Comparison of ENCODE assay signal across 7 cellular contexts in the genomic region with DNA sequence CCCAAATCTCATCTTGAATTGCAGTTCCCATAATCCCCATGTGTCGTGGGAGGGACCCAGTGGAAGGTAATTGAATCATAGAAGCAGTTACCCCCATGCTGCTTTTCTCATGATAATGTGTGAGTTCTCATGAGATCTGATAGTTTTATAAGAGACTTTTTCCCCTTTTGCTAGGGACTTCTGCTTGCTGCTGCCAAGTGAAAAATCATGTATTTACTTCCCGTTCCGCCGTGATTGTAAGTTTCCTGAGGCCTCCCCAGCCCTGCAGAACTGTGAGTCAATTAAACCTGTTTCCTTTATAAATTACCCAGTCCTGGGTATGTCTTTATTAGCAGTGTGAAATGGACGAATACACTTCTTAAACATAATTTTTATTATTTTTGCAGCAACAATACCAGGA.
A peak's percentile ranks its signal among the peaks of the same experiment; 100 is the strongest.
DNase-seq lines count a peak whose midpoint lies in the region; ATAC-seq, FAIRE-seq and TF ChIP-seq lines count a peak whose summit lies in the region.
"Not testable (repeated sequence)": the region's sequence is repeated elsewhere in the genome, so short reads cannot be mapped to it uniquely, and the experiment has no call there.

No MANE protein-coding gene starts in this region.

- not testable (repeated sequence) for H3K9me1 ChIP-seq in endothelial cell of umbilical vein (replicated peaks; ENCODE audit: control insufficient read depth, extremely low read depth, insufficient read depth, low read length)

- not testable (repeated sequence) for TF ChIP-seq EP300 in sigmoid colon (IDR thresholded peaks at IDR 0.05)

- not testable (repeated sequence) for BruUV-seq in endothelial cell of umbilical vein (replicated peaks; lab: Mats Ljungman, UMichigan)

- not testable (repeated sequence) for TF ChIP-seq CTCF in ascending aorta (IDR thresholded peaks at IDR 0.05); endothelial cell of umbilical vein (IDR thresholded peaks at IDR 0.05; ENCODE audit: extremely low read depth in 1 of 2, insufficient read depth in 1 of 2, low read depth in 1 of 2, low read length in 2 of 2); heart right ventricle (IDR thresholded peaks at IDR 0.05); sigmoid colon (IDR thresholded peaks at IDR 0.05); thoracic aorta (IDR thresholded peaks at IDR 0.05)

- not testable (repeated sequence) for H3K4me3 ChIP-seq in ascending aorta; endothelial cell of umbilical vein (replicated peaks in 1 of 3; ENCODE audit: insufficient read depth in 1 of 3, low read depth in 1 of 3, low read length in 3 of 3); heart right ventricle; sigmoid colon; thoracic aorta

- H3K27ac ChIP-seq in ascending aorta (peak overlapping the region; percentile 76 to 77), endothelial cell of umbilical vein (ENCODE audit: insufficient read depth, low read depth, low read length) (peak overlapping the region; percentile 82), heart right ventricle (peak overlapping the region; percentile 7 to 81 (median 62)), layer of hippocampus (ENCODE audit: low read depth, low read length) (peak overlapping the region; percentile 39), sigmoid colon (peak overlapping the region; percentile 11 to 65 (median 29)), thoracic aorta (peak overlapping the region; percentile 56 to 63)

- not testable (repeated sequence) for TF ChIP-seq POLR2A in endothelial cell of umbilical vein (IDR thresholded peaks at IDR 0.05; ENCODE audit: low read depth, low read length); sigmoid colon (IDR thresholded peaks at IDR 0.05)

- peak; percentile 53 to 67 for DNase-seq in Kasumi-1 (lab: John Stamatoyannopoulos, UW)
- DNase-seq in ascending aorta (ENCODE audit: low spot score in 2 of 2); heart right ventricle; sigmoid colon; thoracic aorta (ENCODE audit: low spot score): not testable (repeated sequence)
- DNase-seq in endothelial cell of umbilical vein (ENCODE audit: low read depth, low spot score), result peak; percentile 36

- WGBS in heart right ventricle, 2 donors, result 78 to 80% methylated on average over 5 of the region's 5 CpGs
- WGBS in sigmoid colon, 2 donors, result 76 to 84% methylated on average over 5 of the region's 5 CpGs

- CTCF ChIA-PET in endothelial cell of umbilical vein (lab: Charles Lee), result interaction anchor here (0.7 to 3.1 kb wide), 13 partner anchors 10 to 264 kb away, joined by 3 to 20 read pairs (median 5); no protein-coding TSS in a partner anchor

- POLR2A ChIA-PET in endothelial cell of umbilical vein (lab: Charles Lee), result interaction anchor here (0.9 kb wide), 1 partner anchor 89 kb away, joined by 3 read pairs; no protein-coding TSS in a partner anchor

- peak overlapping the region; percentile 59 for H3K4me2 ChIP-seq in endothelial cell of umbilical vein (ENCODE audit: insufficient read depth, low read length)

- not testable (repeated sequence) for H2AFZ ChIP-seq in endothelial cell of umbilical vein (ENCODE audit: low read depth, low read length)

- H3K4me1 ChIP-seq in ascending aorta, result not testable (repeated sequence)
- H3K4me1 ChIP-seq in endothelial cell of umbilical vein (ENCODE audit: control insufficient read depth, extremely low read depth, insufficient read depth, low read length), result peaks cover 49% of the 10 kb centered on the region
- peaks cover 0 to 35% (median 20%) of the 10 kb centered on the region in 9 donors for H3K4me1 ChIP-seq in heart right ventricle
- H3K4me1 ChIP-seq in sigmoid colon, result peaks cover 0 to 34% (median 22%) of the 10 kb centered on the region in 4 donors
- peaks cover 12 to 43% of the 10 kb centered on the region in 2 donors for H3K4me1 ChIP-seq in thoracic aorta (ENCODE audit: control insufficient read depth in 1 of 2, low read depth in 2 of 2)

- H3K79me2 ChIP-seq in endothelial cell of umbilical vein (ENCODE audit: control insufficient read depth, insufficient read depth, low read length), result not testable (repeated sequence)

- not testable (repeated sequence) for ATAC-seq in heart right ventricle; thoracic aorta (ENCODE audit: insufficient number of reproducible peaks, low FRiP score, low read depth)

- not testable (repeated sequence) for FAIRE-seq in endothelial cell of umbilical vein (lab: Jason Lieb, UNC)

- not testable (repeated sequence) for H3K9me3 ChIP-seq in ascending aorta; endothelial cell of umbilical vein (replicated peaks; ENCODE audit: control insufficient read depth, insufficient read depth, low read length); heart right ventricle; sigmoid colon; thoracic aorta

- H3K9ac ChIP-seq in endothelial cell of umbilical vein (replicated peaks; ENCODE audit: extremely low read depth, insufficient read depth, low read length), result peak overlapping the region; percentile 26

- dilution Hi-C loops in endothelial cell of umbilical vein (cut with MboI; ENCODE audit: extremely low pct_ligation_motif_present, low sequenced_read_pairs), result not testable (repeated sequence)

- H3K36me3 ChIP-seq in ascending aorta; endothelial cell of umbilical vein (ENCODE audit: control insufficient read depth in 2 of 2, extremely low read depth in 1 of 2, insufficient read depth in 2 of 2, low read length in 2 of 2); heart right ventricle; sigmoid colon; thoracic aorta: not testable (repeated sequence)

- not testable (repeated sequence) for H4K20me1 ChIP-seq in endothelial cell of umbilical vein (replicated peaks; ENCODE audit: control insufficient read depth, extremely low read depth, insufficient read depth, low read length)

- H3K27me3 ChIP-seq in ascending aorta; endothelial cell of umbilical vein (ENCODE audit: control insufficient read depth in 2 of 2, insufficient read depth in 2 of 2, low read length in 2 of 2); heart right ventricle; layer of hippocampus (ENCODE audit: control insufficient read depth, insufficient read depth, low read length); sigmoid colon; thoracic aorta (replicated peaks; ENCODE audit: insufficient read depth): not testable (repeated sequence)

- intact Hi-C loops in ascending aorta (cut with DNase I); heart right ventricle (cut with DNase I): not testable (repeated sequence)
- intact Hi-C loops in endothelial cell of umbilical vein (cut with micrococcal nuclease), result loop anchor here (1.0 to 5.0 kb wide), 2 partner anchors 14 to 154 kb away; no protein-coding TSS in a partner anchor
- intact Hi-C loops in sigmoid colon (cut with DNase I), result loop anchor here (5.0 kb wide), 1 partner anchor 94 kb away; no protein-coding TSS in a partner anchor

Comparison
In these comparisons a context has a peak if more than half of its experiments do, and no peak if none do; other contexts are left out.
1. H3K27ac ChIP-seq: peak in every context shown above with its lines; median percentile 82 in endothelial cell of umbilical vein; 76 in ascending aorta; 62 in heart right ventricle; 60 in thoracic aorta; 39 in layer of hippocampus; 29 in sigmoid colon.